ENCODE assay signal across 13 cellular contexts in the genomic region with DNA sequence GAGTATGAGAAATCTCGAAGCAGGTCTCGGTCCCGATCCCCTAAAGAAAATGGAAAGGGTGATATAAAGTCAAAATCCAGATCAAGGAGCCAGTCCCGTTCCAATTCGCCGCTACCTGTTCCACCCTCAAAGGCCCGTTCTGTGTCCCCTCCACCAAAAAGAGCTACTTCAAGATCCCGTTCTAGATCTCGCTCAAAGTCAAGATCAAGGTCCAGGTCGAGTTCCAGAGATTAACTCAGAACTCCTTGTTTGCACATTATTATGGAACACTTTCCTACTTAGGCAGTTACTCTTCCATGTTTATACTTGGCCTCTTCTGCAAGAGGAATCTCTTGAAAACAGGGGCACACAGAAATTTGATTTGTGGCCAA. TPM values are rescaled to one million over a fixed set of nuclear protein-coding genes. Genes with fewer than 3 reads are reported as not detected.
DNase-seq lines count a peak whose midpoint lies in the region; ATAC-seq and TF ChIP-seq lines count a peak whose summit lies in the region.
"Had no signal": no experiment of that assay in that cellular context is flagged by ENCODE, and none has a peak within 500 bp of the region (broad histone marks: within the 10 kb centered on the region; RNA-seq: fewer than 3 reads in every experiment).

No MANE protein-coding gene starts in this region.

- no peak overlapping the region for H3T11ph ChIP-seq in H9 (ENCODE audit: low read length)

- H3K23me2 ChIP-seq in H9 (ENCODE audit: insufficient read length, low read depth, low read length, poor library complexity, severe bottlenecking) = peaks cover 3% of the 10 kb centered on the region

- H3K9ac ChIP-seq in H9 (ENCODE audit: extremely low read depth, insufficient read length, low read length) = no peak overlapping the region

- no peak overlapping the region for H4K5ac ChIP-seq in H9 (ENCODE audit: insufficient read length, low read depth, low read length)

- H3K79me2 ChIP-seq in H9 (ENCODE audit: insufficient read depth, low read length) = peaks cover 7% of the 10 kb centered on the region; the same call in 1 of the 2 replicates
- H3K79me2 ChIP-seq in hepatocyte = peaks cover 69% of the 10 kb centered on the region

- H2BK120ac ChIP-seq in H9 (ENCODE audit: low read depth, low read length, poor library complexity, severe bottlenecking) = no peak overlapping the region

- no peaks in the 10 kb centered on the region for H3K27me3 Mint-ChIP-seq in T-helper 1 cell treated with Interleukin-12 subunit alpha and Interleukin-12 subunit beta and Interleukin-4 antibody, amounts not matched to agents 30 μg/mL and 1 μg/mL, for 36 hours (ENCODE audit: low read depth)
- H3K27me3 Mint-ChIP-seq in H9 (ENCODE audit: low read depth) = peaks cover 2% of the 10 kb centered on the region
- no peaks in the 10 kb centered on the region for H3K27me3 Mint-ChIP-seq in activated naive CD8-positive, alpha-beta T cell treated with anti-CD3 and anti-CD28 coated beads for 36 hours
- peaks cover 0 to 3% of the 10 kb centered on the region in 2 donors for H3K27me3 Mint-ChIP-seq in natural killer cell (ENCODE audit: low read depth in 2 of 2)

- ATAC-seq in natural killer cell (no peak), GM19397 (IDR thresholded peaks at IDR 0.05; ENCODE audit: unreplicated experiment) (no peak)

- H3K4me2 ChIP-seq in H9 (ENCODE audit: insufficient read depth, insufficient read length, low read length) (no peak overlapping the region), hepatocyte (no peak overlapping the region)

- H2BK5ac ChIP-seq in H9 (ENCODE audit: insufficient read length, low read length) = no peak overlapping the region

- peaks cover 23% of the 10 kb centered on the region for H3K4me1 Mint-ChIP-seq in T-helper 1 cell treated with Interleukin-12 subunit alpha and Interleukin-12 subunit beta and Interleukin-4 antibody, amounts not matched to agents 30 μg/mL and 1 μg/mL, for 36 hours (ENCODE audit: low read depth)
- H3K4me1 Mint-ChIP-seq in H9 (peaks cover 10 to 26% of the 10 kb centered on the region in 2 experiments), natural killer cell (peaks cover 41 to 48% of the 10 kb centered on the region in 2 donors)
- peaks cover 51% of the 10 kb centered on the region for H3K4me1 Mint-ChIP-seq in activated naive CD8-positive, alpha-beta T cell treated with anti-CD3 and anti-CD28 coated beads for 36 hours

- no peak overlapping the region for H3K4me3 ChIP-seq in hepatocyte
- H3K4me3 ChIP-seq: SJCRH30, testis had no signal

- no peak overlapping the region for H3K4ac ChIP-seq in H9 (ENCODE audit: low read depth, low read length)

- no peak overlapping the region for H3K14ac ChIP-seq in H9 (ENCODE audit: insufficient read depth, low read length)

- TF ChIP-seq CTCF in H9 (conservative IDR thresholded peaks at IDR 0.05) = no peak
- TF ChIP-seq CTCF in natural killer cell (IDR thresholded peaks at IDR 0.05) = no peak
- no peak for TF ChIP-seq CTCF in hepatocyte (IDR thresholded peaks at IDR 0.05; ENCODE audit: poor library complexity)

- no peak for DNase-seq in T-helper 1 cell
- no peak for DNase-seq in H9
- no peak for DNase-seq in activated naive CD8-positive, alpha-beta T cell treated with anti-CD3 and anti-CD28 coated beads for 36 hours
- DNase-seq in natural killer cell = no peak
- DNase-seq in hepatocyte (ENCODE audit: low spot score) = no peak
- DNase-seq in middle frontal gyrus (ENCODE audit: extremely low spot score, low spot score) = no peak
- DNase-seq: GF-D8, NCI-H1930, NCI-H524 treated with DMSO at 0.1 percent for 48 hours, SJCRH30, testis had no signal

- no peak overlapping the region for H2AK5ac ChIP-seq in H9 (ENCODE audit: insufficient read length, low read length)

- no peak overlapping the region for H2BK12ac ChIP-seq in H9 (ENCODE audit: insufficient read length, low read depth, low read length)

- H2AFZ ChIP-seq in H9 (ENCODE audit: low read length) = no peak overlapping the region
- no peak overlapping the region for H2AFZ ChIP-seq in hepatocyte

- H3K79me1 ChIP-seq in H9 (ENCODE audit: insufficient read depth, low read depth, low read length, poor library complexity, severe bottlenecking) = no peaks in the 10 kb centered on the region

- no peak overlapping the region for H4K91ac ChIP-seq in H9 (ENCODE audit: insufficient read length, low read depth, low read length)

- H3K36me3 ChIP-seq in hepatocyte (replicated peaks; ENCODE audit: insufficient read depth, low read depth) = peaks cover 24% of the 10 kb centered on the region

- H2BK15ac ChIP-seq in H9 (ENCODE audit: low read depth, low read length) = no peak overlapping the region

- H3K27me3 ChIP-seq in H9 (ENCODE audit: insufficient read depth, low read length) = no peaks in the 10 kb centered on the region
- no peaks in the 10 kb centered on the region for H3K27me3 ChIP-seq in hepatocyte
- H3K27me3 ChIP-seq: SJCRH30, testis had no signal

- intact Hi-C loops in natural killer cell (cut with micrococcal nuclease) = no loop called here

- H4K8ac ChIP-seq in H9 (replicated peaks; ENCODE audit: insufficient read length, low read depth, low read length) = no peak overlapping the region

- no peak overlapping the region for H3K27ac Mint-ChIP-seq in T-helper 1 cell treated with Interleukin-12 subunit alpha and Interleukin-12 subunit beta and Interleukin-4 antibody, amounts not matched to agents 30 μg/mL and 1 μg/mL, for 36 hours
- H3K27ac Mint-ChIP-seq in H9 (peak overlapping the region in 2 of 3 experiments; percentile 15 to 66; a peak in 2 of 7 replicates), natural killer cell (peak overlapping the region; percentile 31 to 99)
- peak overlapping the region; percentile 60 for H3K27ac Mint-ChIP-seq in activated naive CD8-positive, alpha-beta T cell treated with anti-CD3 and anti-CD28 coated beads for 36 hours

- H3K9me3 Mint-ChIP-seq in T-helper 1 cell treated with Interleukin-12 subunit alpha and Interleukin-12 subunit beta and Interleukin-4 antibody, amounts not matched to agents 30 μg/mL and 1 μg/mL, for 36 hours = no peaks in the 10 kb centered on the region
- H3K9me3 Mint-ChIP-seq in H9 (peaks cover 0 to 2% of the 10 kb centered on the region in 2 experiments; a peak in 1 of 5 replicates), natural killer cell (peaks cover 0 to 2% of the 10 kb centered on the region in 2 donors)
- no peaks in the 10 kb centered on the region for H3K9me3 Mint-ChIP-seq in activated naive CD8-positive, alpha-beta T cell treated with anti-CD3 and anti-CD28 coated beads for 36 hours

- H3K4me1 ChIP-seq in H9 (ENCODE audit: insufficient read depth, low read length) = 0 out of 2 replicates have a peak, but pooled peaks cover 2% of the 10 kb centered on the region
- no peaks in the 10 kb centered on the region for H3K4me1 ChIP-seq in hepatocyte (ENCODE audit: insufficient read depth)

- H3K36me3 Mint-ChIP-seq in T-helper 1 cell treated with Interleukin-12 subunit alpha and Interleukin-12 subunit beta and Interleukin-4 antibody, amounts not matched to agents 30 μg/mL and 1 μg/mL, for 36 hours (ENCODE audit: low read depth) = peaks cover 51% of the 10 kb centered on the region
- H3K36me3 Mint-ChIP-seq in H9 (ENCODE audit: insufficient read depth in 1 of 3, low read depth in 3 of 3) (peaks cover 49 to 71% (median 69%) of the 10 kb centered on the region in 3 experiments), natural killer cell (peaks cover 26% of the 10 kb centered on the region)
- peaks cover 63% of the 10 kb centered on the region for H3K36me3 Mint-ChIP-seq in activated naive CD8-positive, alpha-beta T cell treated with anti-CD3 and anti-CD28 coated beads for 36 hours

- no peak overlapping the region for H3K23ac ChIP-seq in H9 (ENCODE audit: insufficient read length, low read depth, low read length)

- H2BK20ac ChIP-seq in H9 (ENCODE audit: low read depth, low read length, poor library complexity, severe bottlenecking) = no peak overlapping the region

- H3K9me3 ChIP-seq in H9 (ENCODE audit: control insufficient read depth, low read depth, low read length) (no peaks in the 10 kb centered on the region), hepatocyte (ENCODE audit: low read depth) (no peaks in the 10 kb centered on the region)
- H3K9me3 ChIP-seq: SJCRH30, testis had no signal

- H3K56ac ChIP-seq in H9 (ENCODE audit: insufficient read length, low read depth, low read length) = no peak overlapping the region

- no CpG with 5 or more reads among the region's 10 CpGs for WGBS in H9 (ENCODE audit: extremely low coverage, insufficient read length, low lambda C conversion rate)
- WGBS in hepatocyte (ENCODE audit: low lambda C conversion rate, missing lambda C conversion rate) = 91% methylated on average over 10 of the region's 10 CpGs

- H3K18ac ChIP-seq in H9 (ENCODE audit: insufficient read length, low read depth, low read length) = no peak overlapping the region

- H4K20me1 ChIP-seq in H9 (ENCODE audit: control insufficient read depth, insufficient read depth, insufficient read length) (no peaks in the 10 kb centered on the region), hepatocyte (ENCODE audit: insufficient read depth, poor library complexity, severe bottlenecking) (peaks cover 75% of the 10 kb centered on the region)

- no peaks in the 10 kb centered on the region for H3K9me2 ChIP-seq in hepatocyte (replicated peaks; ENCODE audit: insufficient read depth)

- H3K27ac ChIP-seq in H9 (ENCODE audit: insufficient read length, low read depth, low read length) (no peak overlapping the region), hepatocyte (no peak overlapping the region)
- H3K27ac ChIP-seq: SJCRH30, testis had no signal

- peak overlapping the region; percentile 26 for H3K4me3 Mint-ChIP-seq in T-helper 1 cell treated with Interleukin-12 subunit alpha and Interleukin-12 subunit beta and Interleukin-4 antibody, amounts not matched to agents 30 μg/mL and 1 μg/mL, for 36 hours
- H3K4me3 Mint-ChIP-seq in H9 (peak overlapping the region in 1 of 2 experiments; percentile 90; a peak in 1 of 5 replicates), natural killer cell (peak overlapping the region; percentile 45)
- peak overlapping the region; percentile 91 for H3K4me3 Mint-ChIP-seq in activated naive CD8-positive, alpha-beta T cell treated with anti-CD3 and anti-CD28 coated beads for 36 hours

RNA-seq across cellular contexts. Expression of a gene that starts 3.1 kb away (rescaled TPM):
- total RNA-seq in H9 (2021) (336 and 340 TPM in 2 replicates), natural killer cell (100 to 1,000 TPM; 184 to 252 (median 229) TPM), hepatocyte (83.6 and 90.7 TPM in 2 replicates)
- total RNA-seq in activated naive CD8-positive, alpha-beta T cell treated with anti-CD3 and anti-CD28 coated beads for 36 hours = 100 to 1,000 TPM; 224 to 225 TPM
- 31.0 and 38.0 TPM in 2 replicates for polyA plus RNA-seq in hepatocyte

RNA-seq across cellular contexts. Expression of a gene that starts 46.7 kb away (rescaled TPM):
- total RNA-seq in H9 (2021) (17.4 and 19.9 TPM in 2 replicates), natural killer cell (10 to 100 TPM; 15.4 to 17.1 (median 17.0) TPM), hepatocyte (6.2 and 7.9 TPM in 2 replicates)
- 1 to 10 TPM; 4.3 to 4.8 TPM for total RNA-seq in activated naive CD8-positive, alpha-beta T cell treated with anti-CD3 and anti-CD28 coated beads for 36 hours
- 7.5 and 14.6 TPM in 2 replicates for polyA plus RNA-seq in hepatocyte
